In genomic region chr17:75442168-75443103, GRCh38 we compare ENCODE assay signal across 16 cellular contexts. TPM values are rescaled to one million over a fixed set of nuclear protein-coding genes. Genes with fewer than 3 reads are reported as not detected.
A peak's percentile ranks its signal among the peaks of the same experiment; 100 is the strongest.
DNase-seq lines count a peak whose midpoint lies in the region; TF ChIP-seq lines count a peak whose summit lies in the region.
"Had no signal": no experiment of that assay in that cellular context is flagged by ENCODE, and none has a peak within 500 bp of the region (broad histone marks: within the 10 kb centered on the region; RNA-seq: fewer than 3 reads in every experiment).

No MANE protein-coding gene starts in this region.

- H3K4me2 ChIP-seq in BLaER1 treated with 17β-estradiol and CSF1 and Interleukin-3, amounts not matched to agents 10 nM and 100 nM = peak overlapping the region in 9 of 11 experiments; percentile 13 to 60 (median 28); a peak in 13 of 22 replicates

- no peaks in the 10 kb centered on the region for H3K36me3 Mint-ChIP-seq in progenitor cell of endocrine pancreas (ENCODE audit: insufficient read depth)

- no peak for TF ChIP-seq CTCF in fibroblast of pulmonary artery (IDR thresholded peaks at IDR 0.05; ENCODE audit: low read length, missing control alignments)
- TF ChIP-seq CTCF in progenitor cell of endocrine pancreas (IDR thresholded peaks at IDR 0.05; ENCODE audit: unreplicated experiment) = no peak
- TF ChIP-seq CTCF in lower leg skin (IDR thresholded peaks at IDR 0.05) = no peak

- peak overlapping the region; percentile 64 for H3K27ac Mint-ChIP-seq in progenitor cell of endocrine pancreas
- H3K27ac Mint-ChIP-seq: activated T-helper 17 cell treated with anti-CD3 and anti-CD28 coated beads, Interleukin-2, amount 50 U/mL, for 72 hours had no signal

- no peak overlapping the region for H3K4me3 ChIP-seq in BLaER1 treated with 17β-estradiol and CSF1 and Interleukin-3, amounts not matched to agents 10 nM and 100 nM
- H3K4me3 ChIP-seq in fibroblast of pulmonary artery (replicated peaks; ENCODE audit: low read depth, low read length) = no peak overlapping the region
- no peak overlapping the region for H3K4me3 ChIP-seq in lower leg skin (ENCODE audit: low read depth, poor library complexity, severe bottlenecking)
- H3K4me3 ChIP-seq: mucosa of descending colon had no signal

- H3K36me3 ChIP-seq in BLaER1 treated with 17β-estradiol and CSF1 and Interleukin-3, amounts not matched to agents 10 nM and 100 nM = no peaks in the 10 kb centered on the region

- TF ChIP-seq POLR2A in lower leg skin (IDR thresholded peaks at IDR 0.05) = no peak

- H4K20me1 ChIP-seq in BLaER1 treated with 17β-estradiol and CSF1 and Interleukin-3, amounts not matched to agents 10 nM and 100 nM = no peaks in the 10 kb centered on the region

- 71 to 77% methylated on average over 4 of the region's 4 CpGs for WGBS in lower leg skin, 2 donors

- peaks cover 8% of the 10 kb centered on the region for H3K4me1 Mint-ChIP-seq in progenitor cell of endocrine pancreas (ENCODE audit: low read depth)
- H3K4me1 Mint-ChIP-seq: activated T-helper 17 cell treated with anti-CD3 and anti-CD28 coated beads, Interleukin-2, amount 50 U/mL, for 72 hours; stimulated activated naive CD8-positive, alpha-beta T cell treated with anti-CD3 and anti-CD28 coated beads, Interleukin-15, amount 100 ng/mL, for 72 hours had no signal

- intact Hi-C loops in lower leg skin (cut with DNase I; ENCODE audit: low total_unique reads) = no loop called here

- H3K4me3 Mint-ChIP-seq in progenitor cell of endocrine pancreas (ENCODE audit: low read depth) = no peak overlapping the region
- H3K4me3 Mint-ChIP-seq: activated T-helper 17 cell treated with anti-CD3 and anti-CD28 coated beads, Interleukin-2, amount 50 U/mL, for 72 hours; stimulated activated naive CD8-positive, alpha-beta T cell treated with anti-CD3 and anti-CD28 coated beads, Interleukin-15, amount 100 ng/mL, for 72 hours had no signal

- H3K4me1 ChIP-seq in BLaER1 treated with 17β-estradiol and CSF1 and Interleukin-3, amounts not matched to agents 10 nM and 100 nM = peaks cover 16 to 51% (median 45%) of the 10 kb centered on the region in 10 experiments

- DNase-seq in amniotic epithelial cell (ENCODE audit: low read depth) = peak; percentile 40
- peak; percentile 28 for DNase-seq in fibroblast of pulmonary artery (ENCODE audit: low read depth)
- no peak for DNase-seq in progenitor cell of endocrine pancreas (ENCODE audit: low spot score, unreplicated experiment)
- no peak for DNase-seq in DMS53 treated with DMSO at 0.1 percent for 48 hours (lab: John Stamatoyannopoulos, UW; ENCODE audit: unreplicated experiment)
- DNase-seq in HUDEP-2 (lab: John Stamatoyannopoulos, UW; ENCODE audit: unreplicated experiment in 76 of 76) = no peak
- no peak for DNase-seq in NCI-H510A treated with DMSO at 0.1 percent for 48 hours (lab: John Stamatoyannopoulos, UW)
- DNase-seq in lower leg skin (ENCODE audit: low spot score in 2 of 2) = no peak
- DNase-seq: activated CD8-positive, alpha-beta memory T cell treated with anti-CD3 and anti-CD28 coated beads for 24 hours; amygdala; mucosa of descending colon; NCI-H187 treated with DMSO at 0.1 percent for 48 hours; NCI-H526; stimulated activated naive CD8-positive, alpha-beta T cell treated with anti-CD3 and anti-CD28 coated beads, Interleukin-15, amount 100 ng/mL, for 72 hours had no signal

- H3K27ac ChIP-seq in BLaER1 treated with 17β-estradiol and CSF1 and Interleukin-3, amounts not matched to agents 10 nM and 100 nM = peak overlapping the region in 8 of 11 experiments; percentile 3 to 59 (median 44); a peak in 12 of 22 replicates
- H3K27ac ChIP-seq: VCaP had no signal

- H3K9me3 Mint-ChIP-seq in progenitor cell of endocrine pancreas (ENCODE audit: low read depth) = no peaks in the 10 kb centered on the region
- H3K9me3 Mint-ChIP-seq: activated T-helper 17 cell treated with anti-CD3 and anti-CD28 coated beads, Interleukin-2, amount 50 U/mL, for 72 hours; stimulated activated naive CD8-positive, alpha-beta T cell treated with anti-CD3 and anti-CD28 coated beads, Interleukin-15, amount 100 ng/mL, for 72 hours had no signal

- H3K9me3 ChIP-seq in BLaER1 treated with 17β-estradiol and CSF1 and Interleukin-3, amounts not matched to agents 10 nM and 100 nM (replicated peaks in 1 of 11) = no peaks in the 10 kb centered on the region
- H3K9me3 ChIP-seq: mucosa of descending colon had no signal

- no peaks in the 10 kb centered on the region for H3K27me3 Mint-ChIP-seq in progenitor cell of endocrine pancreas
- H3K27me3 Mint-ChIP-seq: activated T-helper 17 cell treated with anti-CD3 and anti-CD28 coated beads, Interleukin-2, amount 50 U/mL, for 72 hours; stimulated activated naive CD8-positive, alpha-beta T cell treated with anti-CD3 and anti-CD28 coated beads, Interleukin-15, amount 100 ng/mL, for 72 hours had no signal

- H3K9ac ChIP-seq in BLaER1 treated with 17β-estradiol and CSF1 and Interleukin-3, amounts not matched to agents 10 nM and 100 nM = no peak overlapping the region; a peak in 1 of 22 replicates

- H3K27me3 ChIP-seq in BLaER1 treated with 17β-estradiol and CSF1 and Interleukin-3, amounts not matched to agents 10 nM and 100 nM = no peaks in the 10 kb centered on the region

RNA-seq across cellular contexts. Expression of gene TMEM94, which starts 14.0 kb away (rescaled TPM):
- total RNA-seq in progenitor cell of endocrine pancreas = 168 and 197 TPM in 2 replicates
- 100 to 1,000 TPM in 1 of 4 donors, 10 to 100 TPM in 3; 39.3 to 103 (median 79.0) TPM for total RNA-seq in lower leg skin

RNA-seq across cellular contexts. Expression of gene GRB2, which starts 37.0 kb away (rescaled TPM):
- 84.8 and 87.5 TPM in 2 replicates for total RNA-seq in progenitor cell of endocrine pancreas
- total RNA-seq in lower leg skin = 10 to 100 TPM; 55.1 to 96.5 (median 75.4) TPM

Comparison
In these comparisons a context has a peak if more than half of its experiments do, and no peak if none do; other contexts are left out.
1. DNase-seq: peak in amniotic epithelial cell (single experiment) and fibroblast of pulmonary artery (single experiment); none in progenitor cell of endocrine pancreas (single experiment), DMS53 treated with DMSO at 0.1 percent for 48 hours (single experiment), HUDEP-2 (0 of 76), NCI-H510A treated with DMSO at 0.1 percent for 48 hours (single experiment) and lower leg skin (0 of 2).